Comparison of ENCODE assay signal across 3 cellular contexts in genomic region chr12:53337998-53338397, GRCh38.
TF ChIP-seq lines count a peak whose summit lies in the region.

No MANE protein-coding gene starts in this region.

TF ChIP-seq in SK-N-SH, 30 proteins besides CTCF, POLR2A, EP300 and RAD21:
- TF ChIP-seq CHD2 (IDR thresholded peaks at IDR 0.05; ENCODE audit: low read length, partially characterized antibody) (no peak), MEF2A (IDR thresholded peaks at IDR 0.05; ENCODE audit: borderline replicate concordance, low read depth) (no peak)

TF ChIP-seq in SK-N-SH treated with all-trans-retinoic acid at 6 μM for 48 hours, 23 proteins besides CTCF, POLR2A, EP300 and RAD21:
- no peak for TF ChIP-seq RARB (CRISPR knock-in tag; IDR thresholded peaks at IDR 0.05)
- TF ChIP-seq ARNTL (CRISPR knock-in tag; IDR thresholded peaks at IDR 0.05; ENCODE audit: borderline replicate concordance, low read depth): no peak
- no peak for TF ChIP-seq ZC3H10 (CRISPR knock-in tag; IDR thresholded peaks at IDR 0.05)
- TF ChIP-seq CSRNP3 (CRISPR knock-in tag; IDR thresholded peaks at IDR 0.05): no peak
- TF ChIP-seq PATZ1 (CRISPR knock-in tag; IDR thresholded peaks at IDR 0.05; ENCODE audit: borderline replicate concordance): no peak
- TF ChIP-seq PPARA (CRISPR knock-in tag; IDR thresholded peaks at IDR 0.05; ENCODE audit: borderline replicate concordance): no peak
- no peak for TF ChIP-seq ZNF565 (CRISPR knock-in tag; conservative IDR thresholded peaks at IDR 0.05; ENCODE audit: low read depth)
- TF ChIP-seq TSHZ2 (CRISPR knock-in tag; IDR thresholded peaks at IDR 0.05): no peak
- TF ChIP-seq ZNF70 (CRISPR knock-in tag; IDR thresholded peaks at IDR 0.05): no peak
- TF ChIP-seq BACH2 (CRISPR knock-in tag; IDR thresholded peaks at IDR 0.05; ENCODE audit: borderline replicate concordance): no peak
- TF ChIP-seq ISL1 (CRISPR knock-in tag; IDR thresholded peaks at IDR 0.05): no peak

TF ChIP-seq in H1, 55 proteins besides CTCF, POLR2A, EP300 and RAD21:
- TF ChIP-seq GTF2F1 (IDR thresholded peaks at IDR 0.05; ENCODE audit: borderline replicate concordance, low read depth, low read length): no peak
- TF ChIP-seq SIN3A (conservative IDR thresholded peaks at IDR 0.05 in 1 of 2, IDR thresholded peaks at IDR 0.05 in 1 of 2; ENCODE audit: low read depth in 1 of 2, low read length in 2 of 2): no peak
- TF ChIP-seq CBX5 (IDR thresholded peaks at IDR 0.05; ENCODE audit: low read depth, low read length): no peak
- no peak for TF ChIP-seq E2F6 (IDR thresholded peaks at IDR 0.05)
- no peak for TF ChIP-seq BRCA1 (IDR thresholded peaks at IDR 0.05; ENCODE audit: low read depth, low read length)
- TF ChIP-seq FOSL1 (IDR thresholded peaks at IDR 0.05; ENCODE audit: insufficient read depth, low read depth, low read length): no peak
- TF ChIP-seq TCF12 (IDR thresholded peaks at IDR 0.05; ENCODE audit: low read depth, low read length): no peak
